ENCODE assay signal across 11 cellular contexts in genomic region chr22:21571679-21572078, GRCh38. TPM values are rescaled to one million over a fixed set of nuclear protein-coding genes. Genes with fewer than 3 reads are reported as not detected.
DNase-seq lines count a peak whose midpoint lies in the region; ATAC-seq and TF ChIP-seq lines count a peak whose summit lies in the region.
"Had no signal": no experiment of that assay in that cellular context is flagged by ENCODE, and none has a peak within 500 bp of the region (broad histone marks: within the 10 kb centered on the region; RNA-seq: fewer than 3 reads in every experiment).

No MANE protein-coding gene starts in this region.

- H3K4me1 Mint-ChIP-seq in stimulated activated naive CD8-positive, alpha-beta T cell treated with anti-CD3 and anti-CD28 coated beads, Interleukin-15, amount 100 ng/mL, for 72 hours, result peaks cover 72% of the 10 kb centered on the region

- no peak for TF ChIP-seq CTCF in VCaP (conservative IDR thresholded peaks at IDR 0.05)

- no peak overlapping the region for H3K4me3 ChIP-seq in effector memory CD4-positive, alpha-beta T cell (ENCODE audit: insufficient read depth, low read depth, low read length, poor library complexity, severe bottlenecking)
- H3K4me3 ChIP-seq: esophagus squamous epithelium had no signal

- peaks cover 40% of the 10 kb centered on the region for H3K4me1 ChIP-seq in effector memory CD4-positive, alpha-beta T cell (ENCODE audit: control insufficient read depth, insufficient read depth, low read length, poor library complexity, severe bottlenecking)

- peak overlapping the region; percentile 13; the same call in 1 of the 2 replicates for H3K27ac ChIP-seq in VCaP
- peak overlapping the region; percentile 2 for H3K27ac ChIP-seq in effector memory CD4-positive, alpha-beta T cell (ENCODE audit: insufficient read depth, low read length, poor library complexity, severe bottlenecking)
- H3K27ac ChIP-seq: esophagus squamous epithelium had no signal

- H3K27me3 Mint-ChIP-seq in stimulated activated naive CD8-positive, alpha-beta T cell treated with anti-CD3 and anti-CD28 coated beads, Interleukin-15, amount 100 ng/mL, for 72 hours, result no peaks in the 10 kb centered on the region
- H3K27me3 Mint-ChIP-seq: activated B cell treated with CpG ODN at 0.5 μM for 24 hours had no signal

- H3K27me3 ChIP-seq in effector memory CD4-positive, alpha-beta T cell (replicated peaks; ENCODE audit: control insufficient read depth, insufficient read depth, low read length, poor library complexity, severe bottlenecking), result no peaks in the 10 kb centered on the region
- H3K27me3 ChIP-seq: esophagus squamous epithelium had no signal

- no peaks in the 10 kb centered on the region for H3K9me3 Mint-ChIP-seq in activated naive CD4-positive, alpha-beta T cell treated with anti-CD3 and anti-CD28 coated beads, Interleukin-2, amount 50 U/mL, for 72 hours
- no peaks in the 10 kb centered on the region for H3K9me3 Mint-ChIP-seq in stimulated activated naive CD8-positive, alpha-beta T cell treated with anti-CD3 and anti-CD28 coated beads, Interleukin-15, amount 100 ng/mL, for 72 hours
- H3K9me3 Mint-ChIP-seq: activated B cell treated with CpG ODN at 0.5 μM for 24 hours had no signal

- peak overlapping the region; percentile 11 to 88 for H3K4me3 Mint-ChIP-seq in stimulated activated naive CD8-positive, alpha-beta T cell treated with anti-CD3 and anti-CD28 coated beads, Interleukin-15, amount 100 ng/mL, for 72 hours
- H3K4me3 Mint-ChIP-seq: activated B cell treated with CpG ODN at 0.5 μM for 24 hours had no signal

- DNase-seq in activated naive CD4-positive, alpha-beta T cell treated with anti-CD3 and anti-CD28 coated beads, Interleukin-2, amount 50 U/mL, for 72 hours (ENCODE audit: low spot score in 2 of 2), result no peak
- no peak for DNase-seq in activated naive CD4-positive, alpha-beta T cell treated with anti-CD3 and anti-CD28 coated beads, Interleukin-2, amount 50 U/mL, for 16 hours
- DNase-seq in effector memory CD4-positive, alpha-beta T cell, result no peak
- DNase-seq in stimulated activated naive CD8-positive, alpha-beta T cell treated with anti-CD3 and anti-CD28 coated beads, Interleukin-15, amount 100 ng/mL, for 72 hours, result no peak
- DNase-seq in left ventricle myocardium superior (no peak), ureter (ENCODE audit: low spot score) (no peak)
- DNase-seq: activated B cell treated with CpG ODN at 0.5 μM for 24 hours, esophagus squamous epithelium, NCI-H1436 had no signal

- peaks cover 17 to 27% of the 10 kb centered on the region in 2 donors for H3K36me3 Mint-ChIP-seq in activated naive CD4-positive, alpha-beta T cell treated with anti-CD3 and anti-CD28 coated beads, Interleukin-2, amount 50 U/mL, for 72 hours

- H3K27ac Mint-ChIP-seq in activated naive CD4-positive, alpha-beta T cell treated with anti-CD3 and anti-CD28 coated beads, Interleukin-2, amount 50 U/mL, for 72 hours, result peak overlapping the region; percentile 85 to 97
- H3K27ac Mint-ChIP-seq in stimulated activated naive CD8-positive, alpha-beta T cell treated with anti-CD3 and anti-CD28 coated beads, Interleukin-15, amount 100 ng/mL, for 72 hours, result peak overlapping the region; percentile 63 to 96
- H3K27ac Mint-ChIP-seq: activated B cell treated with CpG ODN at 0.5 μM for 24 hours had no signal

- ATAC-seq in activated naive CD4-positive, alpha-beta T cell treated with anti-CD3 and anti-CD28 coated beads, Interleukin-2, amount 50 U/mL, for 72 hours, result peak; percentile 61 to 81
- peak; percentile 66 for ATAC-seq in stimulated activated naive CD8-positive, alpha-beta T cell treated with anti-CD3 and anti-CD28 coated beads, Interleukin-15, amount 100 ng/mL, for 72 hours
- ATAC-seq in left ventricle myocardium superior (no peak), HG02884 (IDR thresholded peaks at IDR 0.05; ENCODE audit: unreplicated experiment) (no peak)

- peaks cover 5% of the 10 kb centered on the region for H3K36me3 ChIP-seq in effector memory CD4-positive, alpha-beta T cell (ENCODE audit: control insufficient read depth, insufficient read depth, low read length)

- H3K9me3 ChIP-seq in effector memory CD4-positive, alpha-beta T cell (ENCODE audit: control insufficient read depth, low read length), result no peaks in the 10 kb centered on the region
- H3K9me3 ChIP-seq: esophagus squamous epithelium had no signal

- intact Hi-C loops in left ventricle myocardium superior (cut with micrococcal nuclease), result no loop called here

RNA-seq across cellular contexts. Expression of gene UBE2L3, which starts 4.2 kb away (rescaled TPM):
- total RNA-seq in activated naive CD4-positive, alpha-beta T cell treated with anti-CD3 and anti-CD28 coated beads, Interleukin-2, amount 50 U/mL, for 72 hours, result 10 to 100 TPM; 46.1 to 62.5 TPM
- total RNA-seq in left ventricle myocardium superior (51.6 TPM), ureter (42.7 TPM)

RNA-seq across cellular contexts. Expression of gene RIMBP3C, which starts 20.4 kb away (rescaled TPM):
- under 1 TPM; 0.25 to 0.33 TPM for total RNA-seq in activated naive CD4-positive, alpha-beta T cell treated with anti-CD3 and anti-CD28 coated beads, Interleukin-2, amount 50 U/mL, for 72 hours
- total RNA-seq in left ventricle myocardium superior, result not detected
- 0.29 TPM for total RNA-seq in ureter
- total RNA-seq: esophagus squamous epithelium had no signal

RNA-seq across cellular contexts. Expression of gene YDJC, which starts 58.1 kb away (rescaled TPM):
- 10 to 100 TPM; 26.9 to 47.9 TPM for total RNA-seq in activated naive CD4-positive, alpha-beta T cell treated with anti-CD3 and anti-CD28 coated beads, Interleukin-2, amount 50 U/mL, for 72 hours
- total RNA-seq in left ventricle myocardium superior (4.9 TPM), ureter (27.2 TPM)

Comparison
In these comparisons a context has a peak if more than half of its experiments do, and no peak if none do; other contexts are left out.
1. ATAC-seq: peak in activated naive CD4-positive, alpha-beta T cell treated with anti-CD3 and anti-CD28 coated beads, Interleukin-2, amount 50 U/mL, for 72 hours (2 of 2) and stimulated activated naive CD8-positive, alpha-beta T cell treated with anti-CD3 and anti-CD28 coated beads, Interleukin-15, amount 100 ng/mL, for 72 hours (single experiment); none in left ventricle myocardium superior (single experiment) and HG02884 (single experiment).